Comparison of ENCODE assay signal across 8 cellular contexts in the genomic region with DNA sequence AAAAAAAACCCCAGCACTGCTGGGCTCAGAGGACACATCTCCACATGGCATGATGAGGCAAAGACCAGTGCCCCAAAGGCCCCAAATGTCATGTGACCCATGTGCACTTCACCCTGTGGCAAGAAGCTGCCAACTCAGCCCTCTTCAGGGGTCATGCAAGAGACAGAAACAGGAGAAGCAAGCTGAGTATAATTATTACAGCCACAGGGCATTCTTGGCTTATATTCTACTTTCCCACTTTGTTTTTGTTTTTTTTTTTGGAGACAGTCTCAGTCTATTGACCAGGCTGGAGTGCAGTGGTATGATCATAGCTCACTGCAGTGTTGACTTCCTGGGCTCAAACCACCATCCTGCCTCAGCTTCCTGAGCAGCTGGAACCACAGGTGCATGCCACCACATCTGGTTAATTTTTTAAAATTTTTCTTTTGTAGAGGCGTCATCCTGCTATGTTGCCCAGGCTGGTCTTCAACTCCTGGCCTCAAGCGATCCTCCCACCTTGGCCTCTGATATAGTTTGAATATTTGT. TPM values are rescaled to one million over a fixed set of nuclear protein-coding genes. Genes with fewer than 3 reads are reported as not detected.
A peak's percentile ranks its signal among the peaks of the same experiment; 100 is the strongest.
DNase-seq lines count a peak whose midpoint lies in the region; ATAC-seq, FAIRE-seq and TF ChIP-seq lines count a peak whose summit lies in the region.

No MANE protein-coding gene starts in this region.

- peaks cover 0 to 6% (median 0%) of the 10 kb centered on the region in 3 experiments for H3K9me3 ChIP-seq in naive thymus-derived CD4-positive, alpha-beta T cell (ENCODE audit: control insufficient read depth in 2 of 3, low read length in 3 of 3)
- H3K9me3 ChIP-seq in MG63: no peaks in the 10 kb centered on the region

- no peaks in the 10 kb centered on the region for H3K27me3 ChIP-seq in naive thymus-derived CD4-positive, alpha-beta T cell (ENCODE audit: control insufficient read depth in 2 of 2, insufficient read depth in 2 of 2, low read length in 2 of 2)
- H3K27me3 ChIP-seq in MG63: no peaks in the 10 kb centered on the region

- H3K4me3 Mint-ChIP-seq in activated T-cell treated with anti-CD3 and anti-CD28 coated beads, Interleukin-2, amount 50 U/mL, for 4 hours: no peak overlapping the region
- H3K4me3 Mint-ChIP-seq in naive thymus-derived CD4-positive, alpha-beta T cell: peak overlapping the region; percentile 68 to 95 (median 76)

- peaks cover 52 to 71% of the 10 kb centered on the region in 2 donors for H3K4me1 ChIP-seq in naive thymus-derived CD4-positive, alpha-beta T cell (ENCODE audit: control insufficient read depth in 2 of 2, insufficient read depth in 2 of 2, low read length in 2 of 2)

- H3K27ac ChIP-seq in naive thymus-derived CD4-positive, alpha-beta T cell (ENCODE audit: low read depth, low read length): peak overlapping the region; percentile 77

- peaks cover 4% of the 10 kb centered on the region for H3K9me3 Mint-ChIP-seq in activated T-cell treated with anti-CD3 and anti-CD28 coated beads, Interleukin-2, amount 50 U/mL, for 4 hours
- peaks cover 0 to 7% (median 3%) of the 10 kb centered on the region in 11 donors for H3K9me3 Mint-ChIP-seq in naive thymus-derived CD4-positive, alpha-beta T cell

- CTCF ChIA-PET in naive thymus-derived CD4-positive, alpha-beta T cell (lab: Charles Lee): interaction anchor here (0.6 to 1.6 kb wide), 7 partner anchors 11 to 907 kb away, joined by 3 to 6 read pairs (median 3); no protein-coding TSS in a partner anchor

- H3K27ac Mint-ChIP-seq in naive thymus-derived CD4-positive, alpha-beta T cell: peak overlapping the region; percentile 76 to 100 (median 98)

- H3K4me3 ChIP-seq in naive thymus-derived CD4-positive, alpha-beta T cell (ENCODE audit: low read length): peak overlapping the region; percentile 47
- no peak overlapping the region for H3K4me3 ChIP-seq in MG63

- peaks cover 65% of the 10 kb centered on the region for H3K4me1 Mint-ChIP-seq in activated T-cell treated with anti-CD3 and anti-CD28 coated beads, Interleukin-2, amount 50 U/mL, for 4 hours (ENCODE audit: low read depth)
- peaks cover 52 to 92% (median 60%) of the 10 kb centered on the region in 7 donors for H3K4me1 Mint-ChIP-seq in naive thymus-derived CD4-positive, alpha-beta T cell

- intact Hi-C loops in naive thymus-derived CD4-positive, alpha-beta T cell (cut with micrococcal nuclease): no loop called here

- peak; percentile 67 for FAIRE-seq in GM12892 (lab: Jason Lieb, UNC)

- POLR2A ChIA-PET in naive thymus-derived CD4-positive, alpha-beta T cell (lab: Charles Lee): interaction anchor here (0.5 to 10.2 kb wide), 16 partner anchors 8 to 364 kb away, joined by 3 to 92 read pairs (median 6); a partner anchor contains a TSS

- TF ChIP-seq CTCF in GM20000 (IDR thresholded peaks at IDR 0.05; ENCODE audit: extremely low read depth, missing control alignments): no peak

- H3K36me3 Mint-ChIP-seq in activated T-cell treated with anti-CD3 and anti-CD28 coated beads, Interleukin-2, amount 50 U/mL, for 4 hours (ENCODE audit: insufficient read depth): no peaks in the 10 kb centered on the region
- peaks cover 0 to 20% (median 0%) of the 10 kb centered on the region in 5 donors for H3K36me3 Mint-ChIP-seq in naive thymus-derived CD4-positive, alpha-beta T cell

- no peak for DNase-seq in GM12892 (ENCODE audit: insufficient read length)
- no peak for DNase-seq in activated T-cell treated with anti-CD3 and anti-CD28 coated beads, Interleukin-2, amount 50 U/mL, for 4 hours
- DNase-seq in naive thymus-derived CD4-positive, alpha-beta T cell: peak in 5 of 9 donors; percentile 39 to 54 (median 52)
- DNase-seq in GM20000 (ENCODE audit: low spot score): no peak
- DNase-seq in MG63: no peak
- DNase-seq in ureter (ENCODE audit: low spot score): no peak

- no peak for TF ChIP-seq POLR2A in GM12892 (IDR thresholded peaks at IDR 0.05; ENCODE audit: low read depth, low read length)

- no peaks in the 10 kb centered on the region for H3K27me3 Mint-ChIP-seq in activated T-cell treated with anti-CD3 and anti-CD28 coated beads, Interleukin-2, amount 50 U/mL, for 4 hours (ENCODE audit: low read depth)
- no peaks in the 10 kb centered on the region for H3K27me3 Mint-ChIP-seq in naive thymus-derived CD4-positive, alpha-beta T cell

- ATAC-seq in HG02678 (IDR thresholded peaks at IDR 0.05; ENCODE audit: unreplicated experiment): peak; percentile 63
- ATAC-seq in activated T-cell treated with anti-CD3 and anti-CD28 coated beads, Interleukin-2, amount 50 U/mL, for 4 hours: peak; percentile 23 to 49
- peak; percentile 75 for ATAC-seq in naive thymus-derived CD4-positive, alpha-beta T cell
- ATAC-seq in HG02884 (IDR thresholded peaks at IDR 0.05; ENCODE audit: unreplicated experiment): no peak

- no peaks in the 10 kb centered on the region for H3K36me3 ChIP-seq in naive thymus-derived CD4-positive, alpha-beta T cell (ENCODE audit: control insufficient read depth in 2 of 3, insufficient read depth in 3 of 3, low read length in 3 of 3)
- no peaks in the 10 kb centered on the region for H3K36me3 ChIP-seq in MG63

RNA-seq across cellular contexts. Expression of a gene that starts 32.7 kb away (rescaled TPM):
- 138 TPM for polyA plus RNA-seq in GM12892 (2012; ENCODE audit: missing spikeins)
- 100 to 1,000 TPM in 2 of 3 donors, 10 to 100 TPM in 1; 68.4 to 127 (median 103) TPM for total RNA-seq in activated T-cell treated with anti-CD3 and anti-CD28 coated beads, Interleukin-2, amount 50 U/mL, for 4 hours
- total RNA-seq in naive thymus-derived CD4-positive, alpha-beta T cell: 100 to 1,000 TPM; 126 to 278 (median 208) TPM
- 100 to 1,000 TPM; 525 to 563 TPM for polyA plus RNA-seq in naive thymus-derived CD4-positive, alpha-beta T cell
- total RNA-seq in MG63 (2014; rRNA removed; shearing (Covaris generic); ENCODE audit: low replicate concordance): 52.9 and 60.8 TPM in 2 replicates
- total RNA-seq in ureter: 160 TPM

RNA-seq across cellular contexts. Expression of a gene that starts 48.9 kb away (rescaled TPM):
- 23.2 TPM for polyA plus RNA-seq in GM12892 (2012; ENCODE audit: missing spikeins)
- total RNA-seq in activated T-cell treated with anti-CD3 and anti-CD28 coated beads, Interleukin-2, amount 50 U/mL, for 4 hours: 1 to 10 TPM; 6.5 to 8.3 (median 7.6) TPM
- 10 to 100 TPM; 17.0 to 86.8 (median 34.4) TPM for total RNA-seq in naive thymus-derived CD4-positive, alpha-beta T cell
- 10 to 100 TPM; 21.3 to 34.3 TPM for polyA plus RNA-seq in naive thymus-derived CD4-positive, alpha-beta T cell
- total RNA-seq in MG63 (2014; rRNA removed; shearing (Covaris generic); ENCODE audit: low replicate concordance): 11.8 and 18.8 TPM in 2 replicates
- total RNA-seq in ureter: 23.6 TPM

Comparison
In these comparisons a context has a peak if more than half of its experiments do, and no peak if none do; other contexts are left out.
1. DNase-seq: peak in naive thymus-derived CD4-positive, alpha-beta T cell (5 of 9); none in GM12892 (single experiment), activated T-cell treated with anti-CD3 and anti-CD28 coated beads, Interleukin-2, amount 50 U/mL, for 4 hours (single experiment), GM20000 (single experiment), MG63 (single experiment) and ureter (single experiment).